In the genomic region with DNA sequence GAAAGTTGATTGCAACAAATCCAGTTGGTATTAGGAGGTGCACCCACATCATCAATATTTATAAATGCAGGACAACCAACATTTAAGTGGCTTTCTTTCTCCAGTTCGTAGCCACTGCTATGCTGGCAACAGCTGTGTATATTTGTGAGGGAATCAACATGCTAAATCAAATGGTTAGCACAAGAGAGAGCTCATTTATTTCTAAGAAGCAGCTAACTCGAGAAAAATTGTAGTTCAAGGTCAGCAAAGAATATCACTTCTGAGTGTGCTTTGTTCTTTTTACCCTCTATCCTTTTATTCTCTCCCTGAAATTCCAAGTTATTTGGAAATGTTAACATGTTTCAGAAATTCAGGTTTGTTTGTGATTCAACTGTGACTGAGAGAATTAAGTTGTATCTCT, we compare ENCODE assay signal across 24 cellular contexts.
"Had no signal": no experiment of that assay in that cellular context is flagged by ENCODE, and none has a peak within 500 bp of the region (broad histone marks: within the 10 kb centered on the region; RNA-seq: fewer than 3 reads in every experiment).

No MANE protein-coding gene starts in this region.

- H3K4me3 ChIP-seq: body of pancreas, cardiac muscle cell, mucosa of descending colon, prostate gland, right atrium auricular region, thoracic aorta, upper lobe of left lung had no signal

- H3K4me1 ChIP-seq: body of pancreas, prostate gland, right atrium auricular region, upper lobe of left lung had no signal

- H3K4me3 Mint-ChIP-seq: activated CD4-positive, alpha-beta memory T cell treated with anti-CD3 and anti-CD28 coated beads for 36 hours; activated naive CD4-positive, alpha-beta T cell treated with anti-CD3 and anti-CD28 coated beads for 36 hours; activated naive CD8-positive, alpha-beta T cell treated with anti-CD3 and anti-CD28 coated beads, Interleukin-2, amount 10 ng/mL, durations not matched to agents 7 days and 5 days; effector memory CD8-positive, alpha-beta T cell; memory B cell; naive B cell; neural crest cell; stimulated activated naive CD8-positive, alpha-beta T cell treated with anti-CD3 and anti-CD28 coated beads, Interleukin-15, amount 100 ng/mL, for 72 hours had no signal

- H3K9ac ChIP-seq: SK-N-SH had no signal

- H3K4me2 ChIP-seq: SK-N-SH had no signal

- ATAC-seq: body of pancreas; effector memory CD8-positive, alpha-beta T cell; esophagus mucosa; left cardiac atrium; mucosa of descending colon; stimulated activated naive CD8-positive, alpha-beta T cell treated with anti-CD3 and anti-CD28 coated beads, Interleukin-15, amount 100 ng/mL, for 72 hours had no signal

- H3K4me1 Mint-ChIP-seq: activated naive CD8-positive, alpha-beta T cell treated with anti-CD3 and anti-CD28 coated beads, Interleukin-2, amount 10 ng/mL, durations not matched to agents 7 days and 5 days; memory B cell; naive B cell; stimulated activated naive CD8-positive, alpha-beta T cell treated with anti-CD3 and anti-CD28 coated beads, Interleukin-15, amount 100 ng/mL, for 72 hours had no signal

- H3K36me3 Mint-ChIP-seq: activated CD4-positive, alpha-beta memory T cell treated with anti-CD3 and anti-CD28 coated beads for 36 hours; activated naive CD8-positive, alpha-beta T cell treated with anti-CD3 and anti-CD28 coated beads, Interleukin-2, amount 10 ng/mL, durations not matched to agents 7 days and 5 days; memory B cell; naive B cell had no signal

- H3K9me3 ChIP-seq: body of pancreas, mucosa of descending colon, prostate gland, right atrium auricular region, SK-N-SH, thoracic aorta, upper lobe of left lung had no signal

- H3K9me3 Mint-ChIP-seq: activated CD4-positive, alpha-beta memory T cell treated with anti-CD3 and anti-CD28 coated beads for 36 hours; activated naive CD4-positive, alpha-beta T cell treated with anti-CD3 and anti-CD28 coated beads for 36 hours; activated naive CD8-positive, alpha-beta T cell treated with anti-CD3 and anti-CD28 coated beads, Interleukin-2, amount 10 ng/mL, durations not matched to agents 7 days and 5 days; memory B cell; neural crest cell; stimulated activated naive CD8-positive, alpha-beta T cell treated with anti-CD3 and anti-CD28 coated beads, Interleukin-15, amount 100 ng/mL, for 72 hours had no signal

- DNase-seq: activated CD4-positive, alpha-beta memory T cell treated with anti-CD3 and anti-CD28 coated beads for 36 hours; activated CD4-positive, alpha-beta T cell treated with anti-CD3 and anti-CD28 coated beads for 48 hours; activated naive CD4-positive, alpha-beta T cell treated with anti-CD3 and anti-CD28 coated beads for 36 hours; activated naive CD8-positive, alpha-beta T cell treated with anti-CD3 and anti-CD28 coated beads, Interleukin-2, amount 10 ng/mL, durations not matched to agents 7 days and 5 days; activated T-cell treated with anti-CD3 and anti-CD28 coated beads, Interleukin-2, amount 50 U/mL, for 48 hours; body of pancreas; effector memory CD8-positive, alpha-beta T cell; glutamatergic neuron; hippocampal formation; left cardiac atrium; mucosa of descending colon; naive B cell; occipital lobe; SK-N-SH; stimulated activated naive CD8-positive, alpha-beta T cell treated with anti-CD3 and anti-CD28 coated beads, Interleukin-15, amount 100 ng/mL, for 72 hours; T-helper 2 cell; upper lobe of left lung had no signal

- H3K27ac Mint-ChIP-seq: activated CD4-positive, alpha-beta memory T cell treated with anti-CD3 and anti-CD28 coated beads for 36 hours; activated naive CD4-positive, alpha-beta T cell treated with anti-CD3 and anti-CD28 coated beads for 36 hours; activated naive CD8-positive, alpha-beta T cell treated with anti-CD3 and anti-CD28 coated beads, Interleukin-2, amount 10 ng/mL, durations not matched to agents 7 days and 5 days; effector memory CD8-positive, alpha-beta T cell; memory B cell; naive B cell; stimulated activated naive CD8-positive, alpha-beta T cell treated with anti-CD3 and anti-CD28 coated beads, Interleukin-15, amount 100 ng/mL, for 72 hours had no signal

- H3K27me3 ChIP-seq: body of pancreas, cardiac muscle cell, right atrium auricular region, upper lobe of left lung had no signal

- H3K27me3 Mint-ChIP-seq: activated CD4-positive, alpha-beta memory T cell treated with anti-CD3 and anti-CD28 coated beads for 36 hours; activated naive CD8-positive, alpha-beta T cell treated with anti-CD3 and anti-CD28 coated beads, Interleukin-2, amount 10 ng/mL, durations not matched to agents 7 days and 5 days; effector memory CD8-positive, alpha-beta T cell; naive B cell; stimulated activated naive CD8-positive, alpha-beta T cell treated with anti-CD3 and anti-CD28 coated beads, Interleukin-15, amount 100 ng/mL, for 72 hours had no signal

- H3K36me3 ChIP-seq: cardiac muscle cell, prostate gland, right atrium auricular region, thoracic aorta, upper lobe of left lung had no signal

- H3K9me2 ChIP-seq: SK-N-SH had no signal

- H3K27ac ChIP-seq: body of pancreas, cardiac muscle cell, prostate gland, right atrium auricular region, thoracic aorta, upper lobe of left lung had no signal
